In genomic region chr16:84631153-84631466, GRCh38 we compare ENCODE assay signal across 22 cellular contexts. TPM values are rescaled to one million over a fixed set of nuclear protein-coding genes. Genes with fewer than 3 reads are reported as not detected.
DNase-seq lines count a peak whose midpoint lies in the region; ATAC-seq lines count a peak whose summit lies in the region.
"Had no signal": no experiment of that assay in that cellular context is flagged by ENCODE, and none has a peak within 500 bp of the region (broad histone marks: within the 10 kb centered on the region; RNA-seq: fewer than 3 reads in every experiment).

No MANE protein-coding gene starts in this region.

- peak overlapping the region; percentile 95 for H3K27ac Mint-ChIP-seq in activated T-cell treated with anti-CD3 and anti-CD28 coated beads, Interleukin-2, amount 50 U/mL, for 72 hours
- peak overlapping the region; percentile 70 to 84 for H3K27ac Mint-ChIP-seq in T-cell
- peak overlapping the region; percentile 82 for H3K27ac Mint-ChIP-seq in activated naive CD8-positive, alpha-beta T cell treated with anti-CD3 and anti-CD28 coated beads, Interleukin-2, amount 50 U/mL, for 24 hours
- H3K27ac Mint-ChIP-seq: activated B cell treated with CpG ODN at 0.5 μM for 24 hours, brain, neural progenitor cell had no signal

- H3K36me3 Mint-ChIP-seq in activated T-cell treated with anti-CD3 and anti-CD28 coated beads, Interleukin-2, amount 50 U/mL, for 72 hours (ENCODE audit: insufficient read depth in 2 of 2): no peaks in the 10 kb centered on the region
- H3K36me3 Mint-ChIP-seq in T-cell: no peaks in the 10 kb centered on the region
- no peaks in the 10 kb centered on the region for H3K36me3 Mint-ChIP-seq in activated naive CD8-positive, alpha-beta T cell treated with anti-CD3 and anti-CD28 coated beads, Interleukin-2, amount 50 U/mL, for 24 hours (ENCODE audit: low read depth)
- H3K36me3 Mint-ChIP-seq: brain, neural progenitor cell had no signal

- CTCF ChIA-PET in T-cell (lab: Charles Lee): no interaction called here

- H3K27me3 Mint-ChIP-seq in activated T-cell treated with anti-CD3 and anti-CD28 coated beads, Interleukin-2, amount 50 U/mL, for 72 hours (ENCODE audit: low read depth): no peaks in the 10 kb centered on the region
- no peaks in the 10 kb centered on the region for H3K27me3 Mint-ChIP-seq in T-cell
- H3K27me3 Mint-ChIP-seq in activated naive CD8-positive, alpha-beta T cell treated with anti-CD3 and anti-CD28 coated beads, Interleukin-2, amount 50 U/mL, for 24 hours: peaks cover 5% of the 10 kb centered on the region
- H3K27me3 Mint-ChIP-seq: activated B cell treated with CpG ODN at 0.5 μM for 24 hours, brain had no signal

- peaks cover 22% of the 10 kb centered on the region for H3K4me1 Mint-ChIP-seq in activated T-cell treated with anti-CD3 and anti-CD28 coated beads, Interleukin-2, amount 50 U/mL, for 72 hours (ENCODE audit: low read depth)
- peaks cover 29 to 39% (median 39%) of the 10 kb centered on the region in 3 donors for H3K4me1 Mint-ChIP-seq in T-cell
- peaks cover 25% of the 10 kb centered on the region for H3K4me1 Mint-ChIP-seq in activated naive CD8-positive, alpha-beta T cell treated with anti-CD3 and anti-CD28 coated beads, Interleukin-2, amount 50 U/mL, for 24 hours

- H3K9me3 Mint-ChIP-seq in activated T-cell treated with anti-CD3 and anti-CD28 coated beads, Interleukin-2, amount 50 U/mL, for 72 hours: no peaks in the 10 kb centered on the region
- no peaks in the 10 kb centered on the region for H3K9me3 Mint-ChIP-seq in T-cell
- H3K9me3 Mint-ChIP-seq in activated naive CD8-positive, alpha-beta T cell treated with anti-CD3 and anti-CD28 coated beads, Interleukin-2, amount 50 U/mL, for 24 hours: no peaks in the 10 kb centered on the region
- H3K9me3 Mint-ChIP-seq: activated B cell treated with CpG ODN at 0.5 μM for 24 hours, neural progenitor cell had no signal

- DNase-seq in activated T-cell treated with anti-CD3 and anti-CD28 coated beads, Interleukin-2, amount 50 U/mL, for 72 hours: no peak
- no peak for DNase-seq in activated T-cell treated with anti-CD3 and anti-CD28 coated beads, Interleukin-2, amount 50 U/mL, for 48 hours
- DNase-seq in T-cell (no peak), NCI-H524 treated with DMSO at 0.1 percent for 48 hours (lab: John Stamatoyannopoulos, UW) (no peak), NK-92 (lab: John Stamatoyannopoulos, UW; ENCODE audit: unreplicated experiment) (no peak), HK-2 (ENCODE audit: unreplicated experiment) (no peak)
- DNase-seq in activated naive CD8-positive, alpha-beta T cell treated with anti-CD3 and anti-CD28 coated beads, Interleukin-2, amount 50 U/mL, for 24 hours: no peak
- no peak for DNase-seq in stimulated activated naive CD8-positive, alpha-beta T cell treated with anti-CD3 and anti-CD28 coated beads, Interleukin-15, Interleukin-2, amounts not matched to agents 100 U/mL and 50 U/mL, for 24 hours
- DNase-seq: activated B cell treated with CpG ODN at 0.5 μM for 24 hours; effector CD8-positive, alpha-beta T cell; heart right ventricle; KG1; NCI-H2029 treated with DMSO at 0.1 percent for 48 hours; NCI-H526 treated with DMSO at 0.1 percent for 48 hours; Peyer's patch; posterior cingulate gyrus; right cardiac atrium; SHP77 treated with DMSO at 0.1 percent for 48 hours; spleen; upper lobe of left lung had no signal

- POLR2A ChIA-PET in T-cell (lab: Charles Lee): no interaction called here

- peak overlapping the region; percentile 56 to 73 for H3K4me3 Mint-ChIP-seq in activated T-cell treated with anti-CD3 and anti-CD28 coated beads, Interleukin-2, amount 50 U/mL, for 72 hours
- peak overlapping the region; percentile 10 to 65 (median 35) for H3K4me3 Mint-ChIP-seq in T-cell
- peak overlapping the region; percentile 51 for H3K4me3 Mint-ChIP-seq in activated naive CD8-positive, alpha-beta T cell treated with anti-CD3 and anti-CD28 coated beads, Interleukin-2, amount 50 U/mL, for 24 hours
- H3K4me3 Mint-ChIP-seq: activated B cell treated with CpG ODN at 0.5 μM for 24 hours, brain, neural progenitor cell had no signal

- ATAC-seq in activated T-cell treated with anti-CD3 and anti-CD28 coated beads, Interleukin-2, amount 50 U/mL, for 72 hours (replicated peaks in 1 of 2): peak in 1 of 2 donors; percentile 34
- ATAC-seq in T-cell (replicated peaks in 1 of 4): peak in 3 of 4 experiments; percentile 35 to 69 (median 49)
- peak; percentile 46 for ATAC-seq in activated naive CD8-positive, alpha-beta T cell treated with anti-CD3 and anti-CD28 coated beads, Interleukin-2, amount 50 U/mL, for 24 hours
- ATAC-seq in stimulated activated naive CD8-positive, alpha-beta T cell treated with anti-CD3 and anti-CD28 coated beads, Interleukin-15, Interleukin-2, amounts not matched to agents 100 U/mL and 50 U/mL, for 24 hours: peak; percentile 43
- ATAC-seq: heart right ventricle, right cardiac atrium had no signal

RNA-seq across cellular contexts. Expression of gene COTL1, which starts 13.2 kb away (rescaled TPM):
- 100 to 1,000 TPM; 353 to 529 TPM for total RNA-seq in activated T-cell treated with anti-CD3 and anti-CD28 coated beads, Interleukin-2, amount 50 U/mL, for 72 hours
- 100 to 1,000 TPM; 205 to 265 (median 221) TPM for total RNA-seq in T-cell

RNA-seq across cellular contexts. Expression of gene KLHL36, which starts 17.2 kb away (rescaled TPM):
- 10 to 100 TPM; 64.2 to 69.5 TPM for total RNA-seq in activated T-cell treated with anti-CD3 and anti-CD28 coated beads, Interleukin-2, amount 50 U/mL, for 72 hours
- total RNA-seq in T-cell: 100 to 1,000 TPM in 3 of 5 donors, 10 to 100 TPM in 2; 96.1 to 135 (median 127) TPM
